ENCODE assay signal across 6 cellular contexts in the genomic region with DNA sequence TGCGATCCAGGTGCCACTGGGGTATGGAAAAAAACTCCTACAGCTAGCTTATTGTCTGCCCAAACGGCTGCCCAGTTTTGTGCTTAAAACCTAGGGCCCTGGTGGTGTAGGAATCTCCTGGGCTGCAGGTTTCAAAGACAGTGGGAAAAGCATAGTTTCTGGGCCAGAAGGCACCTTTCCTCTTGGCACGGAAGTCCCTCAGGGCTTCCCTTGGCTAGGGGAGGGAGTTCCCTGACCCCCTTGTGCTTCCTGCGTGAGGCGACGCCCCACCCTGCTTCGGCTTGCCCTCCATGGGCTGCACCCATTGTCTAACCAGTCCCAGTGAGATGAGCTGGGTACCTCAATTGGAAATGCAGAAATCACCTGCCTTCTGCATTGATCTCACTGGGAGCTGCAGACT.
DNase-seq lines count a peak whose midpoint lies in the region; ATAC-seq and TF ChIP-seq lines count a peak whose summit lies in the region.
"Not testable (repeated sequence)": the region's sequence is repeated elsewhere in the genome, so short reads cannot be mapped to it uniquely, and the experiment has no call there.

No MANE protein-coding gene starts in this region.

- not testable (repeated sequence) for H3K4me3 ChIP-seq in GM23338; HUES64 (ENCODE audit: low read length); PC-3 (ENCODE audit: low read length); esophagus muscularis mucosa; mesendoderm (ENCODE audit: low read length); trophoblast cell (ENCODE audit: low read depth, low read length)

- POLR2A ChIA-PET in PC-3 (lab: Charles Lee; ENCODE audit: unreplicated experiment): not testable (repeated sequence)

- peak overlapping the region; percentile 25 for H3K18ac ChIP-seq in mesendoderm (ENCODE audit: low read length)
- H3K18ac ChIP-seq in trophoblast cell (ENCODE audit: low read length): not testable (repeated sequence)

- H3K9me3 Mint-ChIP-seq in GM23338: peaks cover 17% of the 10 kb centered on the region

- not testable (repeated sequence) for H2BK15ac ChIP-seq in mesendoderm (replicated peaks; ENCODE audit: low read depth)

- H3K9ac ChIP-seq in HUES64 (ENCODE audit: low read depth, low read length): 0 out of 2 replicates have a peak overlapping the region, but pooled peaks have one; percentile 20
- H3K9ac ChIP-seq in PC-3 (ENCODE audit: low read length); mesendoderm (ENCODE audit: low read length); trophoblast cell (ENCODE audit: low read length): not testable (repeated sequence)

- H3F3A ChIP-seq in GM23338 (replicated peaks; ENCODE audit: low read depth); PC-3 (ENCODE audit: low read length, unreplicated experiment): not testable (repeated sequence)

- H3K4ac ChIP-seq in mesendoderm (ENCODE audit: low read depth, low read length); trophoblast cell (ENCODE audit: low read depth, low read length): not testable (repeated sequence)

- ATAC-seq in GM23338, PC-3: not testable (repeated sequence)

- H3K4me1 ChIP-seq in GM23338 (ENCODE audit: insufficient read depth); HUES64 (ENCODE audit: insufficient read depth, low read length); PC-3 (ENCODE audit: insufficient read depth, low read length); mesendoderm (ENCODE audit: control insufficient read depth, low read depth, low read length); trophoblast cell (ENCODE audit: control insufficient read depth in 1 of 2, insufficient read depth in 2 of 2, low read length in 2 of 2): not testable (repeated sequence)
- peaks cover 5 to 13% (median 7%) of the 10 kb centered on the region in 4 donors for H3K4me1 ChIP-seq in esophagus muscularis mucosa

- CTCF ChIA-PET in PC-3 (lab: Charles Lee): not testable (repeated sequence)

- H2BK12ac ChIP-seq in trophoblast cell (ENCODE audit: low read length): not testable (repeated sequence)

- H3K79me1 ChIP-seq in mesendoderm (ENCODE audit: low read length); trophoblast cell (ENCODE audit: low read length): not testable (repeated sequence)

- H3K27me3 Mint-ChIP-seq in GM23338 (ENCODE audit: insufficient read depth, low read depth, poor library complexity): not testable (repeated sequence)

- not testable (repeated sequence) for H3K79me2 ChIP-seq in GM23338 (replicated peaks; ENCODE audit: insufficient read depth); PC-3 (ENCODE audit: low read length); mesendoderm (ENCODE audit: control insufficient read depth, insufficient read depth, low read length); trophoblast cell (ENCODE audit: control insufficient read depth, insufficient read depth, low read length, poor library complexity)

- not testable (repeated sequence) for H3K27ac ChIP-seq in GM23338 (ENCODE audit: low read depth); HUES64 (ENCODE audit: low read depth, low read length); PC-3 (ENCODE audit: low read length); esophagus muscularis mucosa (replicated peaks in 1 of 4); mesendoderm (ENCODE audit: low read depth, low read length); trophoblast cell (ENCODE audit: low read depth, low read length)

- not testable (repeated sequence) for H3K14ac ChIP-seq in trophoblast cell (ENCODE audit: low read length)

- TF ChIP-seq EP300 in esophagus muscularis mucosa (IDR thresholded peaks at IDR 0.05): not testable (repeated sequence)

- not testable (repeated sequence) for H4K12ac ChIP-seq in trophoblast cell (ENCODE audit: low read depth, low read length)

- intact Hi-C loops in PC-3 (cut with micrococcal nuclease); esophagus muscularis mucosa (cut with DNase I): not testable (repeated sequence)

- not testable (repeated sequence) for DNase-seq in GM23338 (ENCODE audit: low spot score); PC-3; mesendoderm; trophoblast cell
- peak; percentile 53 for DNase-seq in esophagus muscularis mucosa (ENCODE audit: extremely low spot score)

- H3K56ac ChIP-seq in mesendoderm (ENCODE audit: low read length): peak overlapping the region; percentile 49

- H3K36me3 Mint-ChIP-seq in GM23338 (ENCODE audit: low read depth): not testable (repeated sequence)

- H3K4me3 Mint-ChIP-seq in GM23338: not testable (repeated sequence)

- not testable (repeated sequence) for H3K23ac ChIP-seq in mesendoderm (ENCODE audit: low read length); trophoblast cell (ENCODE audit: low read length)

- H2AFZ ChIP-seq in GM23338 (peak overlapping the region; percentile 98), PC-3 (ENCODE audit: low read length) (0 out of 2 replicates have a peak overlapping the region, but pooled peaks have one; percentile 36), trophoblast cell (ENCODE audit: insufficient read depth, low read length, poor library complexity) (peak overlapping the region; percentile 30)

- not testable (repeated sequence) for H2BK5ac ChIP-seq in mesendoderm (ENCODE audit: low read length); trophoblast cell (ENCODE audit: low read depth, low read length, poor library complexity)

- H2BK120ac ChIP-seq in mesendoderm (ENCODE audit: low read depth, low read length); trophoblast cell (ENCODE audit: insufficient read depth, low read length, poor library complexity): not testable (repeated sequence)

- not testable (repeated sequence) for H4K8ac ChIP-seq in mesendoderm (ENCODE audit: low read depth, low read length); trophoblast cell (ENCODE audit: low read depth, low read length)

- BruUV-seq in PC-3 (replicated peaks; lab: Mats Ljungman, UMichigan): not testable (repeated sequence)

- not testable (repeated sequence) for TF ChIP-seq CTCF in GM23338 (conservative IDR thresholded peaks at IDR 0.05; ENCODE audit: low read depth in 2 of 2); PC-3 (conservative IDR thresholded peaks at IDR 0.05; ENCODE audit: low read depth, low read length); esophagus muscularis mucosa (IDR thresholded peaks at IDR 0.05)

- not testable (repeated sequence) for H4K20me1 ChIP-seq in GM23338 (replicated peaks; ENCODE audit: insufficient read depth); PC-3 (ENCODE audit: low read length)

- 90% methylated on average over 7 of the region's 7 CpGs for WGBS in HUES64
- WGBS in esophagus muscularis mucosa: 89% methylated on average over 5 of the region's 7 CpGs
- WGBS in mesendoderm (ENCODE audit: extremely low coverage, insufficient coverage, low lambda C conversion rate): no CpG with 5 or more reads among the region's 7 CpGs
- WGBS in trophoblast cell (ENCODE audit: extremely low coverage, insufficient coverage, insufficient read length): no CpG with 5 or more reads among the region's 7 CpGs

- H3K36me3 ChIP-seq in GM23338 (ENCODE audit: insufficient read depth); HUES64 (ENCODE audit: insufficient read depth, low read length); PC-3 (ENCODE audit: low read depth, low read length); esophagus muscularis mucosa; mesendoderm (ENCODE audit: control insufficient read depth, insufficient read depth, low read length); trophoblast cell (ENCODE audit: control insufficient read depth in 1 of 2, insufficient read depth in 2 of 2, low read length in 2 of 2): not testable (repeated sequence)

- peak overlapping the region; percentile 51; the same call in 1 of the 2 replicates for H3K4me2 ChIP-seq in GM23338
- not testable (repeated sequence) for H3K4me2 ChIP-seq in PC-3 (ENCODE audit: low read length); mesendoderm (ENCODE audit: low read length); trophoblast cell (ENCODE audit: low read length)

- TF ChIP-seq POLR2A in esophagus muscularis mucosa (IDR thresholded peaks at IDR 0.05; ENCODE audit: low read depth): not testable (repeated sequence)

- not testable (repeated sequence) for H2AK5ac ChIP-seq in mesendoderm (ENCODE audit: low read length); trophoblast cell (ENCODE audit: low read length)

- H3K9me3 ChIP-seq in HUES64 (ENCODE audit: insufficient read depth, low read depth, low read length); PC-3 (ENCODE audit: low read length); esophagus muscularis mucosa; trophoblast cell (ENCODE audit: insufficient read depth, low read depth, low read length): not testable (repeated sequence)

- not testable (repeated sequence) for H4K5ac ChIP-seq in mesendoderm (ENCODE audit: low read length)

- not testable (repeated sequence) for H3K4me1 Mint-ChIP-seq in GM23338

- not testable (repeated sequence) for H3K9me2 ChIP-seq in GM23338 (ENCODE audit: insufficient read depth); PC-3 (replicated peaks; ENCODE audit: low read length)

- not testable (repeated sequence) for H3K27ac Mint-ChIP-seq in GM23338

- peak overlapping the region; percentile 25 for H4K91ac ChIP-seq in trophoblast cell (ENCODE audit: low read depth, low read length)

- not testable (repeated sequence) for H3K27me3 ChIP-seq in GM23338 (ENCODE audit: insufficient read depth); HUES64 (ENCODE audit: insufficient read depth, low read length); PC-3 (ENCODE audit: low read length); esophagus muscularis mucosa; mesendoderm (ENCODE audit: insufficient read depth, low read length, poor library complexity); trophoblast cell (ENCODE audit: insufficient read depth, low read length)

Comparison
In these comparisons a context has a peak if more than half of its experiments do, and no peak if none do; other contexts are left out.
1. H2AFZ ChIP-seq: peak in every context shown above with its lines; median percentile 98 in GM23338; 36 in PC-3; 30 in trophoblast cell.